8 cellular contexts compared by ENCODE assay signal in the genomic region with DNA sequence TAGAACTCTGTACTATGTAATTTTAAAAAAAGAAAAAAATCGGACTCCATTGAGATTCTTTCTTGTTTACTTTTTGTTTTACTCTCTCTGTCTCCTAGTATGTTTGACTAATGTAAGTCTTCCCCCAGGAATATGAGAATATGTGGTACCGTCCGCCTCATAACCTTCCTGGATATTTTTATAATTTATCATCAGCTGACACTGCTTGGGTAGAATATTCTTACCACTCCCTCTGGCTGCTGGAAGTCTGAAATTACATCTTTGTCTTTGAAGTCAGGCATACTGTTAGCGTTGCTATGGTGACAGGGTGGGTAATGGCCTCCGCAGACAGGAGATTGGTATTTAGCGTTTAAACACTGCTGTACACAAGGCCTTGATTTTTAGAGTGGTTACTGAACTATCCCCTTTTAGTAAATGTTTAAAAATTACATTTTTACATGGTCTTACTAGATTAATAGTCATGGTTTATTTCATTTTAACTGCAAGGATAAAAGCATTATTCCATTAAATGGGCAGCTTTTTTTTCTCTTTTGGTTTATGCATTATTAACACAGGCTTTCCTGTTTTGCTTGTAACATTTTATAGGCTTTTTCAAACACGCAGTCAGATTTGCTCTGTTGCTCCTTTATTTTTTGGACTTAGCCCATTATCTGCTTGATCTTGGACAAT.
DNase-seq lines count a peak whose midpoint lies in the region; ATAC-seq and TF ChIP-seq lines count a peak whose summit lies in the region.

No MANE protein-coding gene starts in this region.

- H3K36me3 ChIP-seq in thyroid gland, result no peaks in the 10 kb centered on the region

- intact Hi-C loops in left colon (cut with DNase I, micrococcal nuclease) (no loop called here), thyroid gland (cut with DNase I) (no loop called here)

- peak in 1 of 6 experiments; percentile 20 for TF ChIP-seq CTCF in thyroid gland (IDR thresholded peaks at IDR 0.05)

- no peak overlapping the region for H3K4me3 ChIP-seq in thyroid gland (replicated peaks in 1 of 3)

- no peak for TF ChIP-seq POLR2A in thyroid gland (IDR thresholded peaks at IDR 0.05)

- peak overlapping the region; percentile 13 to 75 (median 62) for H3K27ac ChIP-seq in thyroid gland

- H3K4me1 ChIP-seq in thyroid gland, result peaks cover 60 to 81% of the 10 kb centered on the region in 2 donors

- no peaks in the 10 kb centered on the region for H3K27me3 ChIP-seq in thyroid gland

- WGBS in thyroid gland, 2 donors, result 17 to 20% methylated on average over 7 of the region's 7 CpGs

- ATAC-seq in left colon, result peak; percentile 77
- ATAC-seq in GM21367 (IDR thresholded peaks at IDR 0.05; ENCODE audit: unreplicated experiment), result no peak
- ATAC-seq in GM19452 (IDR thresholded peaks at IDR 0.05; ENCODE audit: unreplicated experiment), result no peak

- no peaks in the 10 kb centered on the region for H3K9me3 ChIP-seq in thyroid gland

- peak; percentile 15 for DNase-seq in CD1c-positive myeloid dendritic cell (ENCODE audit: extremely low spot score)
- DNase-seq in HCEC 1CT, result peak; percentile 97
- peak; percentile 83 for DNase-seq in NCI-H510A treated with DMSO at 0.1 percent for 48 hours (lab: John Stamatoyannopoulos, UW)
- peak; percentile 42 for DNase-seq in cerebellar cortex (ENCODE audit: low spot score)
- no peak for DNase-seq in left colon
- no peak for DNase-seq in thyroid gland

Comparison
In these comparisons a context has a peak if more than half of its experiments do, and no peak if none do; other contexts are left out.
1. DNase-seq: peak in CD1c-positive myeloid dendritic cell (single experiment), HCEC 1CT (single experiment), NCI-H510A treated with DMSO at 0.1 percent for 48 hours (single experiment) and cerebellar cortex (single experiment); none in left colon (0 of 2) and thyroid gland (0 of 2).